Comparison of ENCODE assay signal across 10 cellular contexts in the genomic region with DNA sequence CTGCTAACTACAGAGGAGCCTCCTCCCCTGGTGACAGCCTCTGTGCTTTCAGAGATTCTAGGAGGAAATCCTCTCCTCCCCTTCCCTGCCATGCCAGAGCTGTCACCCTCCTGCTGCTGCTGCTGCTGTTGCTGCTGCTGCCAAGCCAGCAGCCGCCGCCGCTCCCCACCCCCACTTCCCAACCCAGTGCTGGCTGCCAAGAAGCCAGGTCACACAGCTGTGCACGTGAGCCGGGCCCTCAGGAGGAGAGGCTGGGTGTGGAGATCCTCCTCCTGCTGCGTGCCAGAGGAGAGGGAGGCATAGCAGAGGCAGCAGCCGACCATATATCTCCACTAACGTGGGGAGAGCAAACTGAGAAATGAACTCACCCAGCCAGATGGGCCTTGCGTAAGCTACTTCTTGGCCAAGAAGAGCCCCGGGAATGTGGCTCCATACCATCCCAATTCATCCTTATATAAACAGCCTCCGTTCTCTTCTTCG. TPM values are rescaled to one million over a fixed set of nuclear protein-coding genes. Genes with fewer than 3 reads are reported as not detected.
DNase-seq lines count a peak whose midpoint lies in the region; ATAC-seq and TF ChIP-seq lines count a peak whose summit lies in the region.
"Had no signal": no experiment of that assay in that cellular context is flagged by ENCODE, and none has a peak within 500 bp of the region (broad histone marks: within the 10 kb centered on the region; RNA-seq: fewer than 3 reads in every experiment).

No MANE protein-coding gene starts in this region.

- H4K91ac ChIP-seq in mesenchymal stem cell (ENCODE audit: low read length): no peak overlapping the region

- no peaks in the 10 kb centered on the region for H3K27me3 Mint-ChIP-seq in CD4-positive, alpha-beta T cell

- no peaks in the 10 kb centered on the region for H3K4me1 Mint-ChIP-seq in CD4-positive, alpha-beta T cell (ENCODE audit: low read depth)

- no peak overlapping the region for H2BK5ac ChIP-seq in mesenchymal stem cell (ENCODE audit: low read depth, low read length, poor library complexity, severe bottlenecking)

- H3K9me3 ChIP-seq in mesenchymal stem cell (ENCODE audit: control insufficient read depth, low read length): no peaks in the 10 kb centered on the region
- no peaks in the 10 kb centered on the region for H3K9me3 ChIP-seq in CD4-positive, alpha-beta T cell (ENCODE audit: control insufficient read depth, low read length)
- H3K9me3 ChIP-seq: BLaER1 treated with 17β-estradiol and CSF1 and Interleukin-3, amounts not matched to agents 10 nM and 100 nM had no signal

- H3K79me1 ChIP-seq in mesenchymal stem cell (replicated peaks; ENCODE audit: low read length, poor library complexity, severe bottlenecking): peaks cover 23% of the 10 kb centered on the region

- H2BK15ac ChIP-seq in mesenchymal stem cell (ENCODE audit: low read depth, poor library complexity, severe bottlenecking): no peak overlapping the region

- peak in 8 of 56 donors; percentile 10 to 38 (median 16) for TF ChIP-seq CTCF in dorsolateral prefrontal cortex (IDR thresholded peaks at IDR 0.05 in 54 of 56, conservative IDR thresholded peaks at IDR 0.05 in 2 of 56; ENCODE audit: low read depth in 1 of 56, partially characterized antibody in 56 of 56)
- TF ChIP-seq CTCF in CD4-positive, alpha-beta T cell (IDR thresholded peaks at IDR 0.05): no peak

- no peak for ATAC-seq in CD4-positive, alpha-beta T cell (ENCODE audit: poor library complexity)
- ATAC-seq in GM18907 (IDR thresholded peaks at IDR 0.05; ENCODE audit: unreplicated experiment): no peak

- peak overlapping the region in 1 of 2 experiments; percentile 80 for H3K18ac ChIP-seq in mesenchymal stem cell (ENCODE audit: low read depth in 1 of 2, low read length in 2 of 2)

- no peak overlapping the region for H2AK5ac ChIP-seq in mesenchymal stem cell (ENCODE audit: low read length, severe bottlenecking)

- no peaks in the 10 kb centered on the region for H3K27me3 ChIP-seq in dorsolateral prefrontal cortex
- no peaks in the 10 kb centered on the region for H3K27me3 ChIP-seq in mesenchymal stem cell (ENCODE audit: control insufficient read depth in 1 of 2, insufficient read depth in 1 of 2, low read length in 2 of 2)
- no peaks in the 10 kb centered on the region for H3K27me3 ChIP-seq in CD4-positive, alpha-beta T cell (ENCODE audit: control insufficient read depth, insufficient read depth, low read length)
- H3K27me3 ChIP-seq: BLaER1 treated with 17β-estradiol and CSF1 and Interleukin-3, amounts not matched to agents 10 nM and 100 nM had no signal

- H2BK120ac ChIP-seq in mesenchymal stem cell (ENCODE audit: low read depth, low read length): no peak overlapping the region

- H3K4ac ChIP-seq in mesenchymal stem cell (ENCODE audit: low read depth in 1 of 2, low read length in 2 of 2): no peak overlapping the region

- H3K4me2 ChIP-seq in mesenchymal stem cell (ENCODE audit: low read length, poor library complexity, severe bottlenecking): no peak overlapping the region

- H3K4me3 ChIP-seq in dorsolateral prefrontal cortex: peak overlapping the region in 25 of 59 donors; percentile 3 to 44 (median 22)
- peak overlapping the region in 1 of 2 experiments; percentile 47 for H3K4me3 ChIP-seq in mesenchymal stem cell (ENCODE audit: insufficient read depth in 1 of 2, low read depth in 1 of 2, low read length in 2 of 2)
- H3K4me3 ChIP-seq: BLaER1 treated with 17β-estradiol and CSF1 and Interleukin-3, amounts not matched to agents 10 nM and 100 nM had no signal

- H3K36me3 ChIP-seq in mesenchymal stem cell (ENCODE audit: control insufficient read depth in 1 of 2, insufficient read depth in 2 of 2, low read depth in 1 of 2, low read length in 2 of 2): peaks cover 39 to 58% of the 10 kb centered on the region in 2 experiments

- WGBS in mesenchymal stem cell: 39% methylated on average over 7 of the region's 12 CpGs

- no peak overlapping the region for H3K14ac ChIP-seq in mesenchymal stem cell (ENCODE audit: low read length in 2 of 2)

- DNase-seq in A172 (ENCODE audit: low spot score) (peak; percentile 89), NCI-H2081 treated with DMSO at 0.1 percent for 48 hours (lab: John Stamatoyannopoulos, UW) (peak; percentile 49), dorsolateral prefrontal cortex (peak; percentile 59 to 94 (median 91)), mesenchymal stem cell (peak; percentile 98), ureter (ENCODE audit: low spot score) (peak; percentile 92), NCI-H510A (lab: John Stamatoyannopoulos, UW) (no peak)
- no peak for DNase-seq in CD4-positive, alpha-beta T cell

- intact Hi-C loops in dorsolateral prefrontal cortex (cut with DNase I): no loop called here
- intact Hi-C loops in CD4-positive, alpha-beta T cell (cut with DNase I, micrococcal nuclease): no loop called here

- no peak overlapping the region for H3K27ac Mint-ChIP-seq in CD4-positive, alpha-beta T cell

- H3K9ac ChIP-seq in mesenchymal stem cell (ENCODE audit: low read length): peak overlapping the region; percentile 86

- POLR2A ChIA-PET in CD4-positive, alpha-beta T cell (lab: Charles Lee): no interaction called here

- H3K27ac ChIP-seq in dorsolateral prefrontal cortex (peak overlapping the region; percentile 49 to 95 (median 87)), mesenchymal stem cell (ENCODE audit: low read length, poor library complexity, severe bottlenecking) (peak overlapping the region; percentile 94)
- H3K27ac ChIP-seq in CD4-positive, alpha-beta T cell (ENCODE audit: low read depth, low read length): no peak overlapping the region

- H3K23ac ChIP-seq in mesenchymal stem cell (ENCODE audit: low read length in 2 of 2): no peak overlapping the region

- CTCF ChIA-PET in CD4-positive, alpha-beta T cell (lab: Charles Lee): interaction anchor here (1.3 kb wide), 1 partner anchor 88 kb away, joined by 5 read pairs; no protein-coding TSS in a partner anchor

- H3K9me3 Mint-ChIP-seq in CD4-positive, alpha-beta T cell: no peaks in the 10 kb centered on the region

- H3K4me1 ChIP-seq in mesenchymal stem cell (ENCODE audit: control insufficient read depth, insufficient read depth, low read depth, low read length): peaks cover 32% of the 10 kb centered on the region

- no peak overlapping the region for H2AFZ ChIP-seq in mesenchymal stem cell (ENCODE audit: low read depth, low read length)

- peak overlapping the region in 1 of 2 experiments; percentile 19 for H2BK12ac ChIP-seq in mesenchymal stem cell (ENCODE audit: low read length in 2 of 2)

- H3K36me3 Mint-ChIP-seq in CD4-positive, alpha-beta T cell (ENCODE audit: low read depth): peaks cover 92% of the 10 kb centered on the region

- H4K8ac ChIP-seq in mesenchymal stem cell (ENCODE audit: low read length): no peak overlapping the region

- no peak overlapping the region for H3K4me3 Mint-ChIP-seq in CD4-positive, alpha-beta T cell

RNA-seq across cellular contexts. Expression of a gene that starts 12.4 kb away (rescaled TPM):
- total RNA-seq in A172 (2014; rRNA removed; shearing (Covaris generic)): 7.4 and 8.1 TPM in 2 replicates
- total RNA-seq in dorsolateral prefrontal cortex: 100 to 1,000 TPM in 43 of 120 experiments, 10 to 100 TPM in 77; 65.9 to 159 (median 95.3) TPM
- polyA plus RNA-seq in mesenchymal stem cell (2013, experiment 1 of 2): 6.2 TPM
- 5.3 TPM for polyA plus RNA-seq in mesenchymal stem cell (2013, experiment 2 of 2)
- total RNA-seq in ureter: 49.9 TPM
- total RNA-seq in CD4-positive, alpha-beta T cell: 100 to 1,000 TPM; 248 TPM

RNA-seq across cellular contexts. Expression of a gene that starts 25.8 kb away (rescaled TPM):
- total RNA-seq in A172 (2014; rRNA removed; shearing (Covaris generic)): 24.0 and 24.2 TPM in 2 replicates
- total RNA-seq in dorsolateral prefrontal cortex (100 to 1,000 TPM; 164 to 333 (median 223) TPM), ureter (7.2 TPM)
- 7.5 TPM for polyA plus RNA-seq in mesenchymal stem cell (2013, experiment 1 of 2)
- 8.0 TPM for polyA plus RNA-seq in mesenchymal stem cell (2013, experiment 2 of 2)
- total RNA-seq in CD4-positive, alpha-beta T cell: 1 to 10 TPM; 2.3 to 2.4 TPM

RNA-seq across cellular contexts. Expression of a gene that starts 47.4 kb away (rescaled TPM):
- total RNA-seq in A172 (2014; rRNA removed; shearing (Covaris generic)): 0.24 and 0.26 TPM in 2 replicates
- total RNA-seq in dorsolateral prefrontal cortex (1 to 10 TPM in 60 of 120 experiments, under 1 TPM in 23, not detected in 37; 0.59 to 5.0 (median 1.4) TPM), ureter (0.70 TPM)
- 0.28 TPM for polyA plus RNA-seq in mesenchymal stem cell (2013, experiment 1 of 2)
- 0.15 TPM for polyA plus RNA-seq in mesenchymal stem cell (2013, experiment 2 of 2)
- 1 to 10 TPM; 5.7 to 6.0 TPM for total RNA-seq in CD4-positive, alpha-beta T cell
- total RNA-seq: RPMI7951 had no signal

RNA-seq across cellular contexts. Expression of a gene that starts 54.8 kb away (rescaled TPM):
- 5.4 and 11.2 TPM in 2 replicates for total RNA-seq in A172 (2014; rRNA removed; shearing (Covaris generic))
- total RNA-seq in dorsolateral prefrontal cortex: 10 to 100 TPM in 25 of 120 experiments, 1 to 10 TPM in 95; 5.6 to 14.4 (median 8.5) TPM
- 22.9 TPM for polyA plus RNA-seq in mesenchymal stem cell (2013, experiment 1 of 2)
- polyA plus RNA-seq in mesenchymal stem cell (2013, experiment 2 of 2): 23.8 TPM
- 30.4 TPM for total RNA-seq in ureter
- total RNA-seq in CD4-positive, alpha-beta T cell: 1 to 10 TPM; 4.4 to 4.9 TPM

RNA-seq across cellular contexts. Expression of a gene that starts 58.0 kb away (rescaled TPM):
- 37.7 and 48.0 TPM in 2 replicates for total RNA-seq in A172 (2014; rRNA removed; shearing (Covaris generic))
- total RNA-seq in dorsolateral prefrontal cortex (10 to 100 TPM; 26.7 to 59.7 (median 43.8) TPM), ureter (29.1 TPM)
- polyA plus RNA-seq in mesenchymal stem cell (2013, experiment 1 of 2): 16.4 TPM
- polyA plus RNA-seq in mesenchymal stem cell (2013, experiment 2 of 2): 17.3 TPM
- 10 to 100 TPM; 56.3 to 62.0 TPM for total RNA-seq in CD4-positive, alpha-beta T cell

Comparison
In these comparisons a context has a peak if more than half of its experiments do, and no peak if none do; other contexts are left out.
1. DNase-seq: peak in A172 (single experiment), NCI-H2081 treated with DMSO at 0.1 percent for 48 hours (single experiment), dorsolateral prefrontal cortex (10 of 10), mesenchymal stem cell (single experiment) and ureter (single experiment); none in CD4-positive, alpha-beta T cell (0 of 10) and NCI-H510A (single experiment).